ENCODE assay signal across 1 cellular context in the genomic region with DNA sequence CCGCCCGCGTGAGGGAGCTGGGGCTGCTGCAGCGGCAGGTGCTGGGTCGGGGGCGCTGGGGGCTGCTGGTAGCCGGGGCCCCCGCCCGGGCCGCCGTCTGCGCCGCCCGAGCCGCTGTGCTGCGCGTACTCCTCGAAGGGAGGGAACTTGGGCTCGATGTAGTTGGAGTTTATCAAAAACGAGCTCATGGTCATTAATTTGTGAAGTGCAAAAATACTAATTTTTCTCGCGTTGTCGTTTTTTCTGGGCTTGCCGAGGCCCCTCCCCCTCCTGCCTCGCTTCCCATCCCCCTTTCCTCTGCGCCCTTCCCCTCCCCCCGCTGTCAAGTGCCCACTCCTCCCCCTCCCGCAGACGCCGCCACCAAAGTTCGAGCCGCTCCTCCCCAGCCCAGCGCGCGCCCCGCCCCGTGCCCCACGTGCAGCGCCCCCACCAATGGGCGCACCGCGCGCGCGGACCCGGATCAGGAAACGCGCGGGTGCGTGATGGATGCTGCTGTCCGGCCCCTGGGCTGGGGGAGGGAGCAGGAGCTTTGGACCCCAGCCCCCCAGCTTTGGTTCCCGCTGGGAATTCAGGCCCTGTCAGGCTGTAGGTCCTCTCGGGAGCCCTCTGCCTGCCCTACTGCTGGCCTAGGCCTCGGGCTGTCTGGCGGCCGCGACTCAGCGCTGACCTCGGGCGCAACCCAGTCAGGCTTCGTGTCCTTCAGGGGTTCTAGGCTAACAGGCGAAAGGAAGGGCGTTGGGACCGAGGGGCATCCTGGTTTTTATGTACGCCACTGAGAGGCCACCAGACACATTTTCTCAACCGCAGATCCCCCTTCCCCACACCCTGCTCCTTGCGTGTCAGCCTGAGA.
A peak's percentile ranks its signal among the peaks of the same experiment; 100 is the strongest.
TF ChIP-seq lines count a peak whose summit lies in the region.

A gene (minus strand): TSS at position 218 of the 850 bp plus-strand sequence. CDS start 24 bp downstream, at position 194.

TF ChIP-seq in H1, 55 proteins besides CTCF, POLR2A, EP300 and RAD21 (continued from another document):
- TF ChIP-seq RXRA (IDR thresholded peaks at IDR 0.05; ENCODE audit: insufficient read depth, low read depth, low read length) (no peak), SIX5 (IDR thresholded peaks at IDR 0.05; ENCODE audit: low read depth, low read length) (no peak), NANOG (IDR thresholded peaks at IDR 0.05; ENCODE audit: insufficient read depth, low read depth, low read length, poor library complexity, severe bottlenecking) (peak; percentile 44), CREB1 (IDR thresholded peaks at IDR 0.05) (0 out of 2 replicates have a peak, but pooled peaks have one; percentile 45), FOSL1 (IDR thresholded peaks at IDR 0.05; ENCODE audit: insufficient read depth, low read depth, low read length) (no peak), ZNF274 (IDR thresholded peaks at IDR 0.05; ENCODE audit: borderline replicate concordance, extremely low read depth, low read length) (no peak), JUND (IDR thresholded peaks at IDR 0.05; ENCODE audit: low read length) (no peak), BACH1 (IDR thresholded peaks at IDR 0.05; ENCODE audit: low read length) (0 out of 2 replicates have a peak, but pooled peaks have one; percentile 19), CTBP2 (IDR thresholded peaks at IDR 0.05; ENCODE audit: borderline replicate concordance, insufficient read depth, insufficient read length, low read length) (peak; percentile 61), PHF8 (conservative IDR thresholded peaks at IDR 0.05; ENCODE audit: low read depth, low read length) (0 out of 2 replicates have a peak, but pooled peaks have one; percentile 22), KDM1A (IDR thresholded peaks at IDR 0.05; ENCODE audit: borderline replicate concordance, low read length) (peak; percentile 72; the same call in 1 of the 2 replicates), EGR1 (IDR thresholded peaks at IDR 0.05; ENCODE audit: borderline replicate concordance, low read depth, low read length) (0 out of 2 replicates have a peak, but pooled peaks have one; percentile 11), CEBPB (IDR thresholded peaks at IDR 0.05; ENCODE audit: low read depth, low read length) (no peak), SUZ12 (IDR thresholded peaks at IDR 0.05; ENCODE audit: low read length) (peak; percentile 92), KDM4A (IDR thresholded peaks at IDR 0.05; ENCODE audit: low read depth, low read length, severe bottlenecking) (peak; percentile 84), TCF12 (IDR thresholded peaks at IDR 0.05; ENCODE audit: low read depth, low read length) (no peak), SIN3A (conservative IDR thresholded peaks at IDR 0.05 in 1 of 2, IDR thresholded peaks at IDR 0.05 in 1 of 2; ENCODE audit: low read depth in 1 of 2, low read length in 2 of 2) (no peak), CHD2 (IDR thresholded peaks at IDR 0.05; ENCODE audit: low read length) (peak; percentile 60), ASH2L (IDR thresholded peaks at IDR 0.05; ENCODE audit: low read length) (peak; percentile 38)
- TF ChIP-seq, protein P1, sequence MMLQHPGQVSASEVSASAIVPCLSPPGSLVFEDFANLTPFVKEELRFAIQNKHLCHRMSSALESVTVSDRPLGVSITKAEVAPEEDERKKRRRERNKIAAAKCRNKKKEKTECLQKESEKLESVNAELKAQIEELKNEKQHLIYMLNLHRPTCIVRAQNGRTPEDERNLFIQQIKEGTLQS (IDR thresholded peaks at IDR 0.05; ENCODE audit: insufficient read depth, low read depth, low read length), result peak; percentile 91
- TF ChIP-seq, protein P2, sequence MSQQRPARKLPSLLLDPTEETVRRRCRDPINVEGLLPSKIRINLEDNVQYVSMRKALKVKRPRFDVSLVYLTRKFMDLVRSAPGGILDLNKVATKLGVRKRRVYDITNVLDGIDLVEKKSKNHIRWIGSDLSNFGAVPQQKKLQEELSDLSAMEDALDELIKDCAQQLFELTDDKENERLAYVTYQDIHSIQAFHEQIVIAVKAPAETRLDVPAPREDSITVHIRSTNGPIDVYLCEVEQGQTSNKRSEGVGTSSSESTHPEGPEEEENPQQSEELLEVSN (IDR thresholded peaks at IDR 0.05), result peak; percentile 80
- TF ChIP-seq, protein P3, sequence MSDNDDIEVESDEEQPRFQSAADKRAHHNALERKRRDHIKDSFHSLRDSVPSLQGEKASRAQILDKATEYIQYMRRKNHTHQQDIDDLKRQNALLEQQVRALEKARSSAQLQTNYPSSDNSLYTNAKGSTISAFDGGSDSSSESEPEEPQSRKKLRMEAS (IDR thresholded peaks at IDR 0.05), result peak; percentile 75
